In the genomic region with DNA sequence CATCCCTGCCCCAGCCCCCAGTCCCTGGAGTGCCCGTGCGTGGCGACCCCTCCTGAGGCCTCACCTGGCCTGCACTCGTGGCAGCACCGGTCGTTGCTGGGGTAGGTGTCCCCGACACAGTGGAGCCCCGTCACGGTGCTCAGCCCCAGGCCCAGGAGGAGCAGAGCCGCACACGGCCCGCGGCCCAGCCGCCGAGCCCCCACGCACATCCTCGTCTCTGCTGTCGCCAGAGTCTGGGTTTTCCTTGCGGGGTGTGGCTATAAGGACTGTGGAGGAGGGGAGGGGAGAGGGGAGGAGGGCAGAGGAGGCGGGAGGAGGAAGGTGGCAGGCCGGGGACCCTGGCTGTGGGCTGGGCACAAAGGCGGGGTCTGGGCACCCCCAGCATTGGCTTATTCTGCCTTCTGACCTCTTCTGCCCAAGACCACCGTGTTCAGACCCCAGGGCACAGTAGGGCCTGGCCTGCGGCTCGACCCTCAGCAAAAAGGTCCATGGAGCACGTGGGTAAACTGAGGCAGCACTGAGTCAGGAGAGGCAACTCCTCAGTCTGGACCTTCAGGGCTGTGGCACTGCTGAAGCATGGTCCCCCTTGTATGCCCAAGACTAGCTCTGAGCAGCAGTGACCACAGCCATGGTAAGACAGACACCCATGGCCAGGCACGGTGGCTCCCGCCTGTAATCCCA, we compare ENCODE assay signal across 1 cellular context.
TF ChIP-seq lines count a peak whose summit lies in the region.

TSS of gene TNFRSF4 (minus strand) at position 235 of the 681 bp plus-strand sequence. CDS start at position 209, 26 bp downstream.

TF ChIP-seq in GM23338, 12 proteins besides CTCF, POLR2A, EP300 and RAD21 (continued from another document):
- TF ChIP-seq REST (IDR thresholded peaks at IDR 0.05; ENCODE audit: unreplicated experiment) (no peak), STAT1 (IDR thresholded peaks at IDR 0.05; ENCODE audit: unreplicated experiment) (no peak), CREB1 (CRISPR knock-in tag; IDR thresholded peaks at IDR 0.05; ENCODE audit: low read depth) (no peak), NANOG (IDR thresholded peaks at IDR 0.05; ENCODE audit: borderline replicate concordance) (no peak), ZNF331 (CRISPR knock-in tag; IDR thresholded peaks at IDR 0.05; ENCODE audit: low read depth) (no peak), JUNB (IDR thresholded peaks at IDR 0.05; ENCODE audit: unreplicated experiment) (no peak), EZH2phosphoT487 (IDR thresholded peaks at IDR 0.05; ENCODE audit: unreplicated experiment) (no peak), EZH2 (IDR thresholded peaks at IDR 0.05; ENCODE audit: low read depth, unreplicated experiment) (no peak), ZNF114 (CRISPR knock-in tag; IDR thresholded peaks at IDR 0.05) (no peak)
- TF ChIP-seq, protein P1, sequence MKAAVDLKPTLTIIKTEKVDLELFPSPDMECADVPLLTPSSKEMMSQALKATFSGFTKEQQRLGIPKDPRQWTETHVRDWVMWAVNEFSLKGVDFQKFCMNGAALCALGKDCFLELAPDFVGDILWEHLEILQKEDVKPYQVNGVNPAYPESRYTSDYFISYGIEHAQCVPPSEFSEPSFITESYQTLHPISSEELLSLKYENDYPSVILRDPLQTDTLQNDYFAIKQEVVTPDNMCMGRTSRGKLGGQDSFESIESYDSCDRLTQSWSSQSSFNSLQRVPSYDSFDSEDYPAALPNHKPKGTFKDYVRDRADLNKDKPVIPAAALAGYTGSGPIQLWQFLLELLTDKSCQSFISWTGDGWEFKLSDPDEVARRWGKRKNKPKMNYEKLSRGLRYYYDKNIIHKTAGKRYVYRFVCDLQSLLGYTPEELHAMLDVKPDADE (IDR thresholded peaks at IDR 0.05), result no peak
